In the genomic region with DNA sequence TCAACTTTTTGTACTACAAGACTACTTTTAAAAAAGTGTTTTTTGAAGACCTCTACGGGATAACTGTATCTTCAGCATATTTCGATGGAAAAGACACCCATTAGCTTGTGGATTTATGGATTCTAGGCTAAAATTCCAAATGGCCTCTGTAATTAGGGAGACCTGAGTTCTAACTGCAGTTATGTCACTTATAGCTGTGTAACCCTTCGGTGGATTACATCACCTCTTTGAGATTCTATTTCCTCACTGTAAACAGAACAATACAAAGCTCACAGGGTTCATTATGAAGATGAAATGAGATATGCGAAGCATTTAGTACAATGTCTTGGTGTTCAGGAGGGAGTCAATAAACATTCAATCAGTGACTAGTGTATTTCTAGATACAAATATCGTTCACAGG, we compare ENCODE assay signal across 1 cellular context.
TF ChIP-seq lines count a peak whose summit lies in the region.

No MANE protein-coding gene starts in this region.

TF ChIP-seq in HEK293, 187 proteins besides CTCF, POLR2A, EP300 and RAD21 (continued from another document):
- TF ChIP-seq ZNF280D (tag by site-specific recombination; IDR thresholded peaks at IDR 0.05) (no peak), ZEB2 (tag by site-specific recombination; IDR thresholded peaks at IDR 0.05) (peak; percentile 87), ZNF585B (tag by site-specific recombination; IDR thresholded peaks at IDR 0.05) (no peak), ZNF596 (tag by site-specific recombination; IDR thresholded peaks at IDR 0.05) (no peak), ZNF121 (tag by site-specific recombination; IDR thresholded peaks at IDR 0.05) (no peak), ZNF501 (tag by site-specific recombination; IDR thresholded peaks at IDR 0.05) (no peak), ZNF26 (tag by site-specific recombination; IDR thresholded peaks at IDR 0.05) (no peak), WT1 (tag by site-specific recombination; IDR thresholded peaks at IDR 0.05) (0 out of 2 replicates have a peak, but pooled peaks have one; percentile 19), ZNF366 (tag by site-specific recombination; conservative IDR thresholded peaks at IDR 0.05) (peak; percentile 56; the same call in 1 of the 2 replicates), ZNF132 (tag by site-specific recombination; IDR thresholded peaks at IDR 0.05; ENCODE audit: borderline replicate concordance) (no peak), ZNF341 (tag by site-specific recombination; IDR thresholded peaks at IDR 0.05; ENCODE audit: low read depth) (no peak), OSR2 (tag by site-specific recombination; IDR thresholded peaks at IDR 0.05) (peak; percentile 31; the same call in 1 of the 2 replicates), ZNF10 (tag by site-specific recombination; IDR thresholded peaks at IDR 0.05) (no peak), ZNF558 (tag by site-specific recombination; IDR thresholded peaks at IDR 0.05) (0 out of 2 replicates have a peak, but pooled peaks have one; percentile 26), ZNF529 (tag by site-specific recombination; IDR thresholded peaks at IDR 0.05; ENCODE audit: insufficient replicate concordance) (no peak), ZNF274 (IDR thresholded peaks at IDR 0.05; ENCODE audit: low read length) (no peak), ZNF274 (tag by site-specific recombination; IDR thresholded peaks at IDR 0.05; ENCODE audit: borderline replicate concordance) (no peak), SP2 (tag by site-specific recombination; IDR thresholded peaks at IDR 0.05) (no peak), ZNF549 (tag by site-specific recombination; IDR thresholded peaks at IDR 0.05) (no peak), SP7 (tag by site-specific recombination; IDR thresholded peaks at IDR 0.05) (peak; percentile 73), PRDM10 (tag by site-specific recombination; IDR thresholded peaks at IDR 0.05) (peak; percentile 44; the same call in 1 of the 2 replicates), ZNF335 (tag by site-specific recombination; conservative IDR thresholded peaks at IDR 0.05) (0 out of 2 replicates have a peak, but pooled peaks have one; percentile 11), ZNF514 (tag by site-specific recombination; IDR thresholded peaks at IDR 0.05) (no peak), SP3 (tag by site-specific recombination; IDR thresholded peaks at IDR 0.05) (no peak), ZNF580 (tag by site-specific recombination; IDR thresholded peaks at IDR 0.05) (no peak), ZNF560 (tag by site-specific recombination; IDR thresholded peaks at IDR 0.05; ENCODE audit: borderline replicate concordance) (no peak), ZNF76 (tag by site-specific recombination; IDR thresholded peaks at IDR 0.05; ENCODE audit: borderline replicate concordance, low read depth) (no peak)
- TF ChIP-seq, protein P1, sequence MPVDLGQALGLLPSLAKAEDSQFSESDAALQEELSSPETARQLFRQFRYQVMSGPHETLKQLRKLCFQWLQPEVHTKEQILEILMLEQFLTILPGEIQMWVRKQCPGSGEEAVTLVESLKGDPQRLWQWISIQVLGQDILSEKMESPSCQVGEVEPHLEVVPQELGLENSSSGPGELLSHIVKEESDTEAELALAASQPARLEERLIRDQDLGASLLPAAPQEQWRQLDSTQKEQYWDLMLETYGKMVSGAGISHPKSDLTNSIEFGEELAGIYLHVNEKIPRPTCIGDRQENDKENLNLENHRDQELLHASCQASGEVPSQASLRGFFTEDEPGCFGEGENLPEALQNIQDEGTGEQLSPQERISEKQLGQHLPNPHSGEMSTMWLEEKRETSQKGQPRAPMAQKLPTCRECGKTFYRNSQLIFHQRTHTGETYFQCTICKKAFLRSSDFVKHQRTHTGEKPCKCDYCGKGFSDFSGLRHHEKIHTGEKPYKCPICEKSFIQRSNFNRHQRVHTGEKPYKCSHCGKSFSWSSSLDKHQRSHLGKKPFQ (tag by site-specific recombination; IDR thresholded peaks at IDR 0.05): no peak
